Comparison of ENCODE assay signal across 35 cellular contexts in genomic region chr21:22136770-22137169, GRCh38.
"Had no signal": no experiment of that assay in that cellular context is flagged by ENCODE, and none has a peak within 500 bp of the region (broad histone marks: within the 10 kb centered on the region; RNA-seq: fewer than 3 reads in every experiment).

No MANE protein-coding gene starts in this region.

- DNase-seq: Karpas-422, Kasumi-1, MG63, MM.1S, MV-4-11, NCI-H1048, NCI-H1092, NCI-H1092 treated with DMSO at 0.1 percent for 48 hours, NCI-H1105, NCI-H1105 treated with DMSO at 0.1 percent for 48 hours, NCI-H1417, NCI-H1417 treated with DMSO at 0.1 percent for 48 hours, NCI-H1436, NCI-H1436 treated with DMSO at 0.1 percent for 48 hours, NCI-H146, NCI-H1694, NCI-H1694 treated with DMSO at 0.1 percent for 48 hours, NCI-H187, NCI-H187 treated with DMSO at 0.1 percent for 48 hours, NCI-H1930, NCI-H2029, NCI-H2029 treated with DMSO at 0.1 percent for 48 hours, NCI-H2081, NCI-H2081 treated with DMSO at 0.1 percent for 48 hours, NCI-H2107, NCI-H2171, NCI-H2171 treated with DMSO at 0.1 percent for 48 hours, NCI-H2227 treated with DMSO at 0.1 percent for 48 hours, NCI-H226, NCI-H345, NCI-H446, NCI-H446 treated with DMSO at 0.1 percent for 48 hours, NCI-H510A, NCI-H510A treated with DMSO at 0.1 percent for 48 hours, NCI-H524 had no signal

- H3K9me3 ChIP-seq: MG63 had no signal

- H3K36me3 ChIP-seq: MG63 had no signal

- H3K4me3 ChIP-seq: MG63 had no signal

- H3K27me3 ChIP-seq: MG63 had no signal
